17 cellular contexts compared by ENCODE assay signal in genomic region chr6:37020426-37021211, GRCh38. TPM values are rescaled to one million over a fixed set of nuclear protein-coding genes. Genes with fewer than 3 reads are reported as not detected.
DNase-seq lines count a peak whose midpoint lies in the region; ATAC-seq and TF ChIP-seq lines count a peak whose summit lies in the region.
"Had no signal": no experiment of that assay in that cellular context is flagged by ENCODE, and none has a peak within 500 bp of the region (broad histone marks: within the 10 kb centered on the region; RNA-seq: fewer than 3 reads in every experiment).

No MANE protein-coding gene starts in this region.

- no peak for DNase-seq in natural killer cell treated with Interleukin-12 subunit alpha and Interleukin-12 subunit beta and Interleukin-15 and Interleukin-18, amount 100 ng/mL, for 72 hours (ENCODE audit: low spot score)
- DNase-seq in natural killer cell (no peak), NCI-H69 (lab: John Stamatoyannopoulos, UW) (peak; percentile 93), foreskin keratinocyte (no peak), KBM-7 (no peak), DMS114 treated with DMSO at 0.1 percent for 48 hours (lab: John Stamatoyannopoulos, UW; ENCODE audit: unreplicated experiment) (no peak), A172 (ENCODE audit: low spot score) (no peak)
- no peak for DNase-seq in central memory CD4-positive, alpha-beta T cell
- DNase-seq: activated CD4-positive, alpha-beta T cell treated with anti-CD3 and anti-CD28 coated beads for 4 hours; effector CD8-positive, alpha-beta T cell; kidney glomerular epithelial cell; naive B cell; stimulated activated CD4-positive, alpha-beta T cell treated with anti-CD3 and anti-CD28 coated beads, Interleukin-4, amount 100 ng/mL, for 24 hours; stimulated activated naive CD8-positive, alpha-beta T cell treated with anti-CD3 and anti-CD28 coated beads, Interleukin-15, Interleukin-2, amounts not matched to agents 100 U/mL and 50 U/mL, for 24 hours had no signal

- peaks cover 62 to 71% of the 10 kb centered on the region in 2 donors for H3K4me1 Mint-ChIP-seq in natural killer cell treated with Interleukin-12 subunit alpha and Interleukin-12 subunit beta and Interleukin-15 and Interleukin-18, amount 100 ng/mL, for 72 hours (ENCODE audit: low read depth in 2 of 2)
- peaks cover 40 to 52% of the 10 kb centered on the region in 2 donors for H3K4me1 Mint-ChIP-seq in natural killer cell

- H3K9me3 Mint-ChIP-seq in natural killer cell treated with Interleukin-12 subunit alpha and Interleukin-12 subunit beta and Interleukin-15 and Interleukin-18, amount 100 ng/mL, for 72 hours = no peaks in the 10 kb centered on the region
- no peaks in the 10 kb centered on the region for H3K9me3 Mint-ChIP-seq in natural killer cell
- H3K9me3 Mint-ChIP-seq: activated T-helper 2 cell treated with anti-CD3 and anti-CD28 coated beads, Interferon-gamma antibody, Interleukin-2, Interleukin-4, amounts not matched to agents 10 μg/mL and 5 μg/mL and 100 μg/mL, durations not matched to agents 14 hours and 24 hours and 36 hours; naive B cell had no signal

- H3K4me1 ChIP-seq in foreskin keratinocyte = peaks cover 16% of the 10 kb centered on the region

- intact Hi-C loops in natural killer cell (cut with micrococcal nuclease) = no loop called here

- H3K27ac ChIP-seq in foreskin keratinocyte = no peak overlapping the region

- no peaks in the 10 kb centered on the region for H3K27me3 Mint-ChIP-seq in natural killer cell treated with Interleukin-12 subunit alpha and Interleukin-12 subunit beta and Interleukin-15 and Interleukin-18, amount 100 ng/mL, for 72 hours
- H3K27me3 Mint-ChIP-seq in natural killer cell (ENCODE audit: low read depth in 2 of 2) = no peaks in the 10 kb centered on the region
- H3K27me3 Mint-ChIP-seq: naive B cell had no signal

- H3K36me3 Mint-ChIP-seq in natural killer cell treated with Interleukin-12 subunit alpha and Interleukin-12 subunit beta and Interleukin-15 and Interleukin-18, amount 100 ng/mL, for 72 hours = no peaks in the 10 kb centered on the region
- H3K36me3 Mint-ChIP-seq in natural killer cell = no peaks in the 10 kb centered on the region

- H3K4me3 Mint-ChIP-seq in natural killer cell treated with Interleukin-12 subunit alpha and Interleukin-12 subunit beta and Interleukin-15 and Interleukin-18, amount 100 ng/mL, for 72 hours = peak overlapping the region; percentile 30
- no peak overlapping the region for H3K4me3 Mint-ChIP-seq in natural killer cell
- H3K4me3 Mint-ChIP-seq: naive B cell had no signal

- H3K27me3 ChIP-seq in foreskin keratinocyte = no peaks in the 10 kb centered on the region
- H3K27me3 ChIP-seq: BLaER1 treated with 17β-estradiol and CSF1 and Interleukin-3, amounts not matched to agents 10 nM and 100 nM had no signal

- in situ Hi-C loops in KBM-7 (cut with MboI; ENCODE audit: low pct_unique_long_range_greater_than_20kb, low sequenced_read_pairs) = no loop called here

- peak overlapping the region; percentile 88 to 94 for H3K27ac Mint-ChIP-seq in natural killer cell treated with Interleukin-12 subunit alpha and Interleukin-12 subunit beta and Interleukin-15 and Interleukin-18, amount 100 ng/mL, for 72 hours
- H3K27ac Mint-ChIP-seq in natural killer cell = no peak overlapping the region

- ATAC-seq in natural killer cell treated with Interleukin-12 subunit alpha and Interleukin-12 subunit beta and Interleukin-15 and Interleukin-18, amount 100 ng/mL, for 72 hours = no peak
- ATAC-seq in natural killer cell (no peak), foreskin keratinocyte (no peak)
- ATAC-seq: right cardiac atrium; stimulated activated naive CD8-positive, alpha-beta T cell treated with anti-CD3 and anti-CD28 coated beads, Interleukin-15, Interleukin-2, amounts not matched to agents 100 U/mL and 50 U/mL, for 24 hours had no signal

- TF ChIP-seq CTCF in natural killer cell (IDR thresholded peaks at IDR 0.05) (no peak), foreskin keratinocyte (conservative IDR thresholded peaks at IDR 0.05) (peak; percentile 15)

RNA-seq across cellular contexts. Expression of gene FGD2, which starts 15.2 kb away (rescaled TPM):
- 1 to 10 TPM; 9.1 to 9.3 TPM for total RNA-seq in natural killer cell treated with Interleukin-12 subunit alpha and Interleukin-12 subunit beta and Interleukin-15 and Interleukin-18, amount 100 ng/mL, for 72 hours
- total RNA-seq in natural killer cell (10 to 100 TPM in 2 of 3 donors, 1 to 10 TPM in 1; 6.3 to 22.3 (median 14.1) TPM), foreskin keratinocyte (0.07 and 0.14 TPM in 2 replicates)
- polyA plus RNA-seq in foreskin keratinocyte = 0.04 TPM in 1 of 2 replicates, not detected in the other
- not detected in 2 replicates for total RNA-seq in A172 (2014; rRNA removed; shearing (Covaris generic))

RNA-seq across cellular contexts. Expression of gene MTCH1, which starts 34.6 kb away (rescaled TPM):
- 100 to 1,000 TPM; 118 to 183 TPM for total RNA-seq in natural killer cell treated with Interleukin-12 subunit alpha and Interleukin-12 subunit beta and Interleukin-15 and Interleukin-18, amount 100 ng/mL, for 72 hours
- total RNA-seq in natural killer cell (100 to 1,000 TPM; 158 to 180 (median 162) TPM), foreskin keratinocyte (149 and 162 TPM in 2 replicates)
- 143 and 150 TPM in 2 replicates for polyA plus RNA-seq in foreskin keratinocyte
- total RNA-seq in A172 (2014; rRNA removed; shearing (Covaris generic)) = 189 and 200 TPM in 2 replicates

Comparison
In these comparisons a context has a peak if more than half of its experiments do, and no peak if none do; other contexts are left out.
1. H3K27ac Mint-ChIP-seq: peak in natural killer cell treated with Interleukin-12 subunit alpha and Interleukin-12 subunit beta and Interleukin-15 and Interleukin-18, amount 100 ng/mL, for 72 hours (2 of 2); none in natural killer cell (0 of 2).